Comparison of ENCODE assay signal across 14 cellular contexts in the genomic region with DNA sequence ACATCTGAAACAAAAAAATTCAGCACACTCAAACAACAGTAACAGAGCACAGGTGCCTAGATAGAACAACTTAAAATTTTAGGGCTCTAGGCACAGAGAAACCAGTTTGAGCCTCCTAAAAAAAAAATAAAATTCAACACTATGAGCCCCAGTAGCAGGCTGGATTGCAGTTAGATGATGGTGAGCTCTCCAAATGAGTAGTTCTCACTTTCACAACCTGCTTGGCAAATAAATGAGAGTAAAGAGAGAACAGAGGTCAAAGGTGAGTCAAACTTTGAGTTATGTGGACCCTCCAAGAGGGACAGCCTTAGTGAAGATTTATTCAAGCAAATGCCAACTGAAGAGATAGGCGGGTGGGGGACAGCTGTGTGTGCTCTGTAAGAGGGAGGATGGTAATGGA. TPM values are rescaled to one million over a fixed set of nuclear protein-coding genes. Genes with fewer than 3 reads are reported as not detected.
DNase-seq lines count a peak whose midpoint lies in the region; ATAC-seq and TF ChIP-seq lines count a peak whose summit lies in the region.
"Had no signal": no experiment of that assay in that cellular context is flagged by ENCODE, and none has a peak within 500 bp of the region (broad histone marks: within the 10 kb centered on the region; RNA-seq: fewer than 3 reads in every experiment).

No MANE protein-coding gene starts in this region.

- DNase-seq in hepatocyte (ENCODE audit: low spot score) (no peak), PC-3 (no peak), NCI-H2107 treated with DMSO at 0.1 percent for 48 hours (lab: John Stamatoyannopoulos, UW; ENCODE audit: unreplicated experiment) (no peak)
- no peak for DNase-seq in stimulated activated naive CD4-positive, alpha-beta T cell (lab: John Stamatoyannopoulos, UW)
- no peak for DNase-seq in effector memory CD4-positive, alpha-beta T cell
- DNase-seq: activated CD4-positive, alpha-beta T cell treated with anti-CD3 and anti-CD28 coated beads for 48 hours; DMS 273 treated with DMSO at 0.1 percent for 48 hours; MM.1S; NCI-H2107; stimulated activated CD4-positive, alpha-beta T cell treated with anti-CD3 and anti-CD28 coated beads, Interleukin-12 subunit alpha, Interleukin-12 subunit beta, amount 100 ng/mL, for 4 hours had no signal

- H3K79me2 ChIP-seq in hepatocyte (peaks cover 30% of the 10 kb centered on the region), PC-3 (ENCODE audit: low read length) (no peaks in the 10 kb centered on the region)

- intact Hi-C loops in PC-3 (cut with micrococcal nuclease), result no loop called here

- no peaks in the 10 kb centered on the region for H3K9me2 ChIP-seq in hepatocyte (replicated peaks; ENCODE audit: insufficient read depth)
- H3K9me2 ChIP-seq in PC-3 (replicated peaks; ENCODE audit: low read length), result no peaks in the 10 kb centered on the region

- H3K4me3 ChIP-seq in hepatocyte, result no peak overlapping the region
- H3K4me3 ChIP-seq in PC-3 (ENCODE audit: low read length), result no peak overlapping the region
- H3K4me3 ChIP-seq in effector memory CD4-positive, alpha-beta T cell (ENCODE audit: insufficient read depth, low read depth, low read length, poor library complexity, severe bottlenecking), result no peak overlapping the region
- H3K4me3 ChIP-seq: coronary artery had no signal

- H3F3A ChIP-seq in PC-3 (ENCODE audit: low read length, unreplicated experiment), result no peaks in the 10 kb centered on the region

- H3K36me3 ChIP-seq in hepatocyte (replicated peaks; ENCODE audit: insufficient read depth, low read depth) (no peaks in the 10 kb centered on the region), PC-3 (ENCODE audit: low read depth, low read length) (no peaks in the 10 kb centered on the region)
- no peaks in the 10 kb centered on the region for H3K36me3 ChIP-seq in effector memory CD4-positive, alpha-beta T cell (ENCODE audit: control insufficient read depth, insufficient read depth, low read length)

- WGBS in hepatocyte (ENCODE audit: low lambda C conversion rate, missing lambda C conversion rate), result 82% methylated on average over 1 of the region's 1 CpG

- CTCF ChIA-PET in PC-3 (lab: Charles Lee), result no interaction called here

- H4K20me1 ChIP-seq in hepatocyte (ENCODE audit: insufficient read depth, poor library complexity, severe bottlenecking), result no peaks in the 10 kb centered on the region
- no peaks in the 10 kb centered on the region for H4K20me1 ChIP-seq in PC-3 (ENCODE audit: low read length)

- POLR2A ChIA-PET in PC-3 (lab: Charles Lee; ENCODE audit: unreplicated experiment), result no interaction called here

- no peaks in the 10 kb centered on the region for H3K27me3 ChIP-seq in hepatocyte
- H3K27me3 ChIP-seq in PC-3 (ENCODE audit: low read length), result no peaks in the 10 kb centered on the region
- peaks cover 4% of the 10 kb centered on the region for H3K27me3 ChIP-seq in effector memory CD4-positive, alpha-beta T cell (replicated peaks; ENCODE audit: control insufficient read depth, insufficient read depth, low read length, poor library complexity, severe bottlenecking)

- H3K4me1 ChIP-seq in hepatocyte (ENCODE audit: insufficient read depth) (peaks cover 35% of the 10 kb centered on the region), PC-3 (ENCODE audit: insufficient read depth, low read length) (peaks cover 8% of the 10 kb centered on the region; the same call in 1 of the 2 replicates)
- H3K4me1 ChIP-seq in effector memory CD4-positive, alpha-beta T cell (ENCODE audit: control insufficient read depth, insufficient read depth, low read length, poor library complexity, severe bottlenecking), result no peaks in the 10 kb centered on the region

- no TSS peak for BruUV-seq in PC-3 (replicated peaks; lab: Mats Ljungman, UMichigan)

- TF ChIP-seq CTCF in hepatocyte (IDR thresholded peaks at IDR 0.05; ENCODE audit: poor library complexity) (no peak), PC-3 (conservative IDR thresholded peaks at IDR 0.05; ENCODE audit: low read depth, low read length) (no peak)

- ATAC-seq in GM18502 (IDR thresholded peaks at IDR 0.05; ENCODE audit: poor library complexity, unreplicated experiment) (peak; percentile 66), GM19395 (IDR thresholded peaks at IDR 0.05; ENCODE audit: unreplicated experiment) (peak; percentile 65), HG03159 (IDR thresholded peaks at IDR 0.05; ENCODE audit: unreplicated experiment) (peak; percentile 62), PC-3 (no peak)

- H2AFZ ChIP-seq in hepatocyte, result no peak overlapping the region
- no peak overlapping the region for H2AFZ ChIP-seq in PC-3 (ENCODE audit: low read length)

- H3K27ac ChIP-seq in hepatocyte (no peak overlapping the region), PC-3 (ENCODE audit: low read length) (no peak overlapping the region)
- H3K27ac ChIP-seq in effector memory CD4-positive, alpha-beta T cell (ENCODE audit: insufficient read depth, low read length, poor library complexity, severe bottlenecking), result no peak overlapping the region
- H3K27ac ChIP-seq: coronary artery had no signal

- H3K4me2 ChIP-seq in hepatocyte (peak overlapping the region; percentile 14), PC-3 (ENCODE audit: low read length) (no peak overlapping the region)

- no peak overlapping the region for H3K9ac ChIP-seq in PC-3 (ENCODE audit: low read length)

- H3K9me3 ChIP-seq in hepatocyte (ENCODE audit: low read depth) (no peaks in the 10 kb centered on the region), PC-3 (ENCODE audit: low read length) (no peaks in the 10 kb centered on the region)
- no peaks in the 10 kb centered on the region for H3K9me3 ChIP-seq in effector memory CD4-positive, alpha-beta T cell (ENCODE audit: control insufficient read depth, low read length)

RNA-seq across cellular contexts. Expression of a gene that starts 3.6 kb away (rescaled TPM):
- total RNA-seq in hepatocyte, result 7.5 and 9.6 TPM in 2 replicates
- polyA plus RNA-seq in hepatocyte, result 6.2 and 7.9 TPM in 2 replicates
- total RNA-seq in PC-3 (2014; rRNA removed), result 1.9 and 3.1 TPM in 2 replicates
